In the genomic region with DNA sequence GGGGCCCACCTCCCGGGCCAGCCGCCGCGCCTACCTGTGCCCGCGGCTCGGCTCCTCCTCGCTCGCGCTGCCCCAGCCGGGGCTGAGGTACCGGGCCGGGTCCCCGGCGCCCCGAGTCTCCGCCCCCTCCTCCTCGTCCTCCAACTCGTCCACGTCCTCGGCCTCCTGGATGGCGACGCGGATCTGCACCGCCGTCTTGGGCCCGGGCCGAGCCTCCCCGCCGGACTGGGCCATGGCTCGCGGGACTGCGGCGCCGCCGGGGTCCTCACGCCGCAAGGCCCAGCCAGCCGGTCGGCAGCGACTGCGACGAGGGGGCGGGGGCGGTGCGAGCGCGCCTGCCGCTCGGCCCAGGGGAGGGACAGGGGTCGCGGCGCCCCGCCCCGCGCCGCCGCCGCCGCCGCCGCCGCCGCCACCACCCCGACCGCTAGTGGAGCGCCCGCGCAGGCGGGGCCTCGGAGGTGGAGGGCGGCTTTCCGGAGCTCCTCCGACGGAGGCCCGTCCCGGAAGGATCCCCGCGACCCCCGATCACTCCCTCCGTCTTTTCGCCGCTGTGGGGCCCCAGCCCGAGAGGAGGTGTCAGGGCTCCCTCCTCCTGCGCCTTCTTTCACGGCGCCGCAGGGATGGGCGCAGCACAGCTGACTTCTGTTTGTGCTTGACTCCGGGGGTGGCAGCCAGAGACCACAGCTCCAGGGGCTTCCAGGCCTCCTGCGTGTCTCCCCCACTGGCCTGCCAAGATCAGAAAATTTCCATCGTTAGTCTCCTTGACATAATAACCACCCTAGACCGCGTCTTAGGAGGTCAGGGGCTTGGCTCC, we compare ENCODE assay signal across 1 cellular context.
TF ChIP-seq lines count a peak whose summit lies in the region.

A gene (minus strand): TSS at position 303 of the 814 bp plus-strand sequence. CDS start 69 bp downstream, at position 234.

TF ChIP-seq in HEK293, 187 proteins besides CTCF, POLR2A, EP300 and RAD21 (continued from another document):
- TF ChIP-seq ZBTB7A (tag by site-specific recombination; IDR thresholded peaks at IDR 0.05; ENCODE audit: low read depth) (0 out of 2 replicates have a peak, but pooled peaks have one; percentile 21), ZNF843 (tag by site-specific recombination; IDR thresholded peaks at IDR 0.05) (0 out of 2 replicates have a peak, but pooled peaks have one; percentile 41), ZNF561 (tag by site-specific recombination; IDR thresholded peaks at IDR 0.05; ENCODE audit: borderline replicate concordance) (peak; percentile 18; the same call in 1 of the 2 replicates), SP7 (tag by site-specific recombination; IDR thresholded peaks at IDR 0.05) (peak; percentile 58), ZBTB8A (tag by site-specific recombination; IDR thresholded peaks at IDR 0.05) (peak; percentile 88), ZNF610 (tag by site-specific recombination; IDR thresholded peaks at IDR 0.05; ENCODE audit: borderline replicate concordance) (0 out of 2 replicates have a peak, but pooled peaks have one; percentile 32), GLIS2 (tag by site-specific recombination; IDR thresholded peaks at IDR 0.05) (peak; percentile 95), ZNF629 (tag by site-specific recombination; IDR thresholded peaks at IDR 0.05) (peak; percentile 22; the same call in 1 of the 2 replicates), ZNF394 (tag by site-specific recombination; IDR thresholded peaks at IDR 0.05; ENCODE audit: borderline replicate concordance) (no peak), SP3 (tag by site-specific recombination; IDR thresholded peaks at IDR 0.05) (peak; percentile 40), ZFHX2 (tag by site-specific recombination; conservative IDR thresholded peaks at IDR 0.05) (peak; percentile 49), ZNF600 (tag by site-specific recombination; IDR thresholded peaks at IDR 0.05) (peak; percentile 58; the same call in 1 of the 2 replicates), ZNF626 (tag by site-specific recombination; IDR thresholded peaks at IDR 0.05) (no peak), GLIS1 (tag by site-specific recombination; IDR thresholded peaks at IDR 0.05) (peak; percentile 97), ZNF514 (tag by site-specific recombination; IDR thresholded peaks at IDR 0.05) (no peak), ZNF670 (tag by site-specific recombination; IDR thresholded peaks at IDR 0.05; ENCODE audit: low read depth) (no peak), ZNF621 (tag by site-specific recombination; IDR thresholded peaks at IDR 0.05) (no peak), MZF1 (tag by site-specific recombination; IDR thresholded peaks at IDR 0.05; ENCODE audit: borderline replicate concordance) (peak; percentile 38; the same call in 1 of the 2 replicates), ZSCAN30 (tag by site-specific recombination; IDR thresholded peaks at IDR 0.05) (peak; percentile 54), ZIC2 (tag by site-specific recombination; IDR thresholded peaks at IDR 0.05) (peak; percentile 100), ZNF596 (tag by site-specific recombination; IDR thresholded peaks at IDR 0.05) (peak; percentile 43; the same call in 1 of the 2 replicates), ZNF558 (tag by site-specific recombination; IDR thresholded peaks at IDR 0.05) (0 out of 2 replicates have a peak, but pooled peaks have one; percentile 27), KLF16 (tag by site-specific recombination; IDR thresholded peaks at IDR 0.05) (peak; percentile 36; the same call in 1 of the 2 replicates), FEZF1 (tag by site-specific recombination; IDR thresholded peaks at IDR 0.05) (peak; percentile 54; the same call in 1 of the 2 replicates), ZNF335 (tag by site-specific recombination; conservative IDR thresholded peaks at IDR 0.05) (peak; percentile 89), ZNF274 (IDR thresholded peaks at IDR 0.05; ENCODE audit: low read length) (no peak), ZNF274 (tag by site-specific recombination; IDR thresholded peaks at IDR 0.05; ENCODE audit: borderline replicate concordance) (no peak), ZBTB20 (tag by site-specific recombination; IDR thresholded peaks at IDR 0.05) (peak; percentile 51), SP2 (tag by site-specific recombination; IDR thresholded peaks at IDR 0.05) (peak; percentile 27; the same call in 1 of the 2 replicates), ZNF501 (tag by site-specific recombination; IDR thresholded peaks at IDR 0.05) (0 out of 2 replicates have a peak, but pooled peaks have one; percentile 39), ZNF544 (tag by site-specific recombination; IDR thresholded peaks at IDR 0.05) (no peak), ZNF521 (tag by site-specific recombination; IDR thresholded peaks at IDR 0.05) (no peak), ZXDB (tag by site-specific recombination; IDR thresholded peaks at IDR 0.05) (peak; percentile 59), HOXC10 (CRISPR knock-in tag; IDR thresholded peaks at IDR 0.05) (peak; percentile 93; the same call in 1 of the 2 replicates)
- TF ChIP-seq, protein P1, sequence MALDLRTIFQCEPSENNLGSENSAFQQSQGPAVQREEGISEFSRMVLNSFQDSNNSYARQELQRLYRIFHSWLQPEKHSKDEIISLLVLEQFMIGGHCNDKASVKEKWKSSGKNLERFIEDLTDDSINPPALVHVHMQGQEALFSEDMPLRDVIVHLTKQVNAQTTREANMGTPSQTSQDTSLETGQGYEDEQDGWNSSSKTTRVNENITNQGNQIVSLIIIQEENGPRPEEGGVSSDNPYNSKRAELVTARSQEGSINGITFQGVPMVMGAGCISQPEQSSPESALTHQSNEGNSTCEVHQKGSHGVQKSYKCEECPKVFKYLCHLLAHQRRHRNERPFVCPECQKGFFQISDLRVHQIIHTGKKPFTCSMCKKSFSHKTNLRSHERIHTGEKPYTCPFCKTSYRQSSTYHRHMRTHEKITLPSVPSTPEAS (tag by site-specific recombination; IDR thresholded peaks at IDR 0.05), result no peak
- TF ChIP-seq, protein P2, sequence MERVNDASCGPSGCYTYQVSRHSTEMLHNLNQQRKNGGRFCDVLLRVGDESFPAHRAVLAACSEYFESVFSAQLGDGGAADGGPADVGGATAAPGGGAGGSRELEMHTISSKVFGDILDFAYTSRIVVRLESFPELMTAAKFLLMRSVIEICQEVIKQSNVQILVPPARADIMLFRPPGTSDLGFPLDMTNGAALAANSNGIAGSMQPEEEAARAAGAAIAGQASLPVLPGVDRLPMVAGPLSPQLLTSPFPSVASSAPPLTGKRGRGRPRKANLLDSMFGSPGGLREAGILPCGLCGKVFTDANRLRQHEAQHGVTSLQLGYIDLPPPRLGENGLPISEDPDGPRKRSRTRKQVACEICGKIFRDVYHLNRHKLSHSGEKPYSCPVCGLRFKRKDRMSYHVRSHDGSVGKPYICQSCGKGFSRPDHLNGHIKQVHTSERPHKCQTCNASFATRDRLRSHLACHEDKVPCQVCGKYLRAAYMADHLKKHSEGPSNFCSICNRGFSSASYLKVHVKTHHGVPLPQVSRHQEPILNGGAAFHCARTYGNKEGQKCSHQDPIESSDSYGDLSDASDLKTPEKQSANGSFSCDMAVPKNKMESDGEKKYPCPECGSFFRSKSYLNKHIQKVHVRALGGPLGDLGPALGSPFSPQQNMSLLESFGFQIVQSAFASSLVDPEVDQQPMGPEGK (tag by site-specific recombination; IDR thresholded peaks at IDR 0.05), result peak; percentile 69; the same call in 1 of the 2 replicates
- TF ChIP-seq, protein P3, sequence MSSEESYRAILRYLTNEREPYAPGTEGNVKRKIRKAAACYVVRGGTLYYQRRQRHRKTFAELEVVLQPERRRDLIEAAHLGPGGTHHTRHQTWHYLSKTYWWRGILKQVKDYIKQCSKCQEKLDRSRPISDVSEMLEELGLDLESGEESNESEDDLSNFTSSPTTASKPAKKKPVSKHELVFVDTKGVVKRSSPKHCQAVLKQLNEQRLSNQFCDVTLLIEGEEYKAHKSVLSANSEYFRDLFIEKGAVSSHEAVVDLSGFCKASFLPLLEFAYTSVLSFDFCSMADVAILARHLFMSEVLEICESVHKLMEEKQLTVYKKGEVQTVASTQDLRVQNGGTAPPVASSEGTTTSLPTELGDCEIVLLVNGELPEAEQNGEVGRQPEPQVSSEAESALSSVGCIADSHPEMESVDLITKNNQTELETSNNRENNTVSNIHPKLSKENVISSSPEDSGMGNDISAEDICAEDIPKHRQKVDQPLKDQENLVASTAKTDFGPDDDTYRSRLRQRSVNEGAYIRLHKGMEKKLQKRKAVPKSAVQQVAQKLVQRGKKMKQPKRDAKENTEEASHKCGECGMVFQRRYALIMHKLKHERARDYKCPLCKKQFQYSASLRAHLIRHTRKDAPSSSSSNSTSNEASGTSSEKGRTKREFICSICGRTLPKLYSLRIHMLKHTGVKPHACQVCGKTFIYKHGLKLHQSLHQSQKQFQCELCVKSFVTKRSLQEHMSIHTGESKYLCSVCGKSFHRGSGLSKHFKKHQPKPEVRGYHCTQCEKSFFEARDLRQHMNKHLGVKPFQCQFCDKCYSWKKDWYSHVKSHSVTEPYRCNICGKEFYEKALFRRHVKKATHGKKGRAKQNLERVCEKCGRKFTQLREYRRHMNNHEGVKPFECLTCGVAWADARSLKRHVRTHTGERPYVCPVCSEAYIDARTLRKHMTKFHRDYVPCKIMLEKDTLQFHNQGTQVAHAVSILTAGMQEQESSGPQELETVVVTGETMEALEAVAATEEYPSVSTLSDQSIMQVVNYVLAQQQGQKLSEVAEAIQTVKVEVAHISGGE (tag by site-specific recombination; conservative IDR thresholded peaks at IDR 0.05; ENCODE audit: low read depth), result peak; percentile 48; the same call in 1 of the 2 replicates
- TF ChIP-seq, protein P4, sequence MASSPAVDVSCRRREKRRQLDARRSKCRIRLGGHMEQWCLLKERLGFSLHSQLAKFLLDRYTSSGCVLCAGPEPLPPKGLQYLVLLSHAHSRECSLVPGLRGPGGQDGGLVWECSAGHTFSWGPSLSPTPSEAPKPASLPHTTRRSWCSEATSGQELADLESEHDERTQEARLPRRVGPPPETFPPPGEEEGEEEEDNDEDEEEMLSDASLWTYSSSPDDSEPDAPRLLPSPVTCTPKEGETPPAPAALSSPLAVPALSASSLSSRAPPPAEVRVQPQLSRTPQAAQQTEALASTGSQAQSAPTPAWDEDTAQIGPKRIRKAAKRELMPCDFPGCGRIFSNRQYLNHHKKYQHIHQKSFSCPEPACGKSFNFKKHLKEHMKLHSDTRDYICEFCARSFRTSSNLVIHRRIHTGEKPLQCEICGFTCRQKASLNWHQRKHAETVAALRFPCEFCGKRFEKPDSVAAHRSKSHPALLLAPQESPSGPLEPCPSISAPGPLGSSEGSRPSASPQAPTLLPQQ (tag by site-specific recombination; IDR thresholded peaks at IDR 0.05), result peak; percentile 62
- TF ChIP-seq, protein P5, sequence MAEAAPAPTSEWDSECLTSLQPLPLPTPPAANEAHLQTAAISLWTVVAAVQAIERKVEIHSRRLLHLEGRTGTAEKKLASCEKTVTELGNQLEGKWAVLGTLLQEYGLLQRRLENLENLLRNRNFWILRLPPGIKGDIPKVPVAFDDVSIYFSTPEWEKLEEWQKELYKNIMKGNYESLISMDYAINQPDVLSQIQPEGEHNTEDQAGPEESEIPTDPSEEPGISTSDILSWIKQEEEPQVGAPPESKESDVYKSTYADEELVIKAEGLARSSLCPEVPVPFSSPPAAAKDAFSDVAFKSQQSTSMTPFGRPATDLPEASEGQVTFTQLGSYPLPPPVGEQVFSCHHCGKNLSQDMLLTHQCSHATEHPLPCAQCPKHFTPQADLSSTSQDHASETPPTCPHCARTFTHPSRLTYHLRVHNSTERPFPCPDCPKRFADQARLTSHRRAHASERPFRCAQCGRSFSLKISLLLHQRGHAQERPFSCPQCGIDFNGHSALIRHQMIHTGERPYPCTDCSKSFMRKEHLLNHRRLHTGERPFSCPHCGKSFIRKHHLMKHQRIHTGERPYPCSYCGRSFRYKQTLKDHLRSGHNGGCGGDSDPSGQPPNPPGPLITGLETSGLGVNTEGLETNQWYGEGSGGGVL (tag by site-specific recombination; IDR thresholded peaks at IDR 0.05), result peak; percentile 55; the same call in 1 of the 2 replicates
- TF ChIP-seq, protein P6, sequence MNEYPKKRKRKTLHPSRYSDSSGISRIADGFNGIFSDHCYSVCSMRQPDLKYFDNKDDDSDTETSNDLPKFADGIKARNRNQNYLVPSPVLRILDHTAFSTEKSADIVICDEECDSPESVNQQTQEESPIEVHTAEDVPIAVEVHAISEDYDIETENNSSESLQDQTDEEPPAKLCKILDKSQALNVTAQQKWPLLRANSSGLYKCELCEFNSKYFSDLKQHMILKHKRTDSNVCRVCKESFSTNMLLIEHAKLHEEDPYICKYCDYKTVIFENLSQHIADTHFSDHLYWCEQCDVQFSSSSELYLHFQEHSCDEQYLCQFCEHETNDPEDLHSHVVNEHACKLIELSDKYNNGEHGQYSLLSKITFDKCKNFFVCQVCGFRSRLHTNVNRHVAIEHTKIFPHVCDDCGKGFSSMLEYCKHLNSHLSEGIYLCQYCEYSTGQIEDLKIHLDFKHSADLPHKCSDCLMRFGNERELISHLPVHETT (tag by site-specific recombination; IDR thresholded peaks at IDR 0.05), result no peak
- TF ChIP-seq, protein P7, sequence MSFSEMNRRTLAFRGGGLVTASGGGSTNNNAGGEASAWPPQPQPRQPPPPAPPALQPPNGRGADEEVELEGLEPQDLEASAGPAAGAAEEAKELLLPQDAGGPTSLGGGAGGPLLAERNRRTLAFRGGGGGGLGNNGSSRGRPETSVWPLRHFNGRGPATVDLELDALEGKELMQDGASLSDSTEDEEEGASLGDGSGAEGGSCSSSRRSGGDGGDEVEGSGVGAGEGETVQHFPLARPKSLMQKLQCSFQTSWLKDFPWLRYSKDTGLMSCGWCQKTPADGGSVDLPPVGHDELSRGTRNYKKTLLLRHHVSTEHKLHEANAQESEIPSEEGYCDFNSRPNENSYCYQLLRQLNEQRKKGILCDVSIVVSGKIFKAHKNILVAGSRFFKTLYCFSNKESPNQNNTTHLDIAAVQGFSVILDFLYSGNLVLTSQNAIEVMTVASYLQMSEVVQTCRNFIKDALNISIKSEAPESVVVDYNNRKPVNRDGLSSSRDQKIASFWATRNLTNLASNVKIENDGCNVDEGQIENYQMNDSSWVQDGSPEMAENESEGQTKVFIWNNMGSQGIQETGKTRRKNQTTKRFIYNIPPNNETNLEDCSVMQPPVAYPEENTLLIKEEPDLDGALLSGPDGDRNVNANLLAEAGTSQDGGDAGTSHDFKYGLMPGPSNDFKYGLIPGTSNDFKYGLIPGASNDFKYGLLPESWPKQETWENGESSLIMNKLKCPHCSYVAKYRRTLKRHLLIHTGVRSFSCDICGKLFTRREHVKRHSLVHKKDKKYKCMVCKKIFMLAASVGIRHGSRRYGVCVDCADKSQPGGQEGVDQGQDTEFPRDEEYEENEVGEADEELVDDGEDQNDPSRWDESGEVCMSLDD (tag by site-specific recombination; IDR thresholded peaks at IDR 0.05), result 0 out of 2 replicates have a peak, but pooled peaks have one; percentile 45
